In the genomic region with DNA sequence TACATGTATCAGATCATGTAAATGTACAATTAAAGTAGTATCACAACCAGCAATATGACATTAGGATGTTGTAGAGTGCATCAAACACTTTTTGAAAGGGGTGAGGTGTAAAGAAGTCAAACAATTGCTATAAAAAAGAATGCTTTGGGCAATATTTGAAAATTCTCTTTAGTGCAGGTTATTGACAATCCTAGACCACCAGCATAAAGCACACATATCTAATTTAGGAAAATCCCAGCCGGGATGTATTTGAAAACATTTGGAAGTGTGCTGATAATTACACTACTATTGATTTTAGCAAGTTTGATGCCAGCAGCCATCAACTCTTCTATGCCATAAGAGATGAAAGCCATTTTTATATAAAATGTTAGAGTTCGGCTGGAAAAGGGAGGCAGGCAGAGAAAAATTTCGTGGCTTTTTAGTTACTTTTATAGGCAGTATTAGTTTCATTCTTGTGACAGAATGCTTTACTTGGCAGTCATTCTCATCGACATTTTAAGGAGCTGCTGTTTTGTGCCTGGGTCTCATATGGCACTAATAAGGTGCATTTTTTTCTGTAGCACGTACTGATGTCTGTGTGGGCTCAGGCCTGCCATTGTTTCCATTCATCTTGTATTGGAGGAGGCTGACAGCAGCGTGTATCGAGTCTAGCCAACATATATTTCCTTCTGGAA, we compare ENCODE assay signal across 15 cellular contexts.
DNase-seq lines count a peak whose midpoint lies in the region; ATAC-seq and TF ChIP-seq lines count a peak whose summit lies in the region.
"Had no signal": no experiment of that assay in that cellular context is flagged by ENCODE, and none has a peak within 500 bp of the region (broad histone marks: within the 10 kb centered on the region; RNA-seq: fewer than 3 reads in every experiment).

No MANE protein-coding gene starts in this region.

- no peak overlapping the region for H2AFZ ChIP-seq in IMR-90 (replicated peaks; ENCODE audit: low read length, poor library complexity)

- TF ChIP-seq POLR2A in IMR-90 (IDR thresholded peaks at IDR 0.05; ENCODE audit: low read depth, low read length) = no peak
- TF ChIP-seq POLR2A in body of pancreas (IDR thresholded peaks at IDR 0.05) = no peak

- peaks cover 34% of the 10 kb centered on the region for H3K36me3 ChIP-seq in IMR-90 (ENCODE audit: control insufficient read depth, insufficient read depth, low read length)
- H3K36me3 ChIP-seq in body of pancreas (replicated peaks in 1 of 2; ENCODE audit: insufficient read depth in 1 of 2, low read depth in 2 of 2) = peaks cover 0 to 2% of the 10 kb centered on the region in 2 donors
- H3K36me3 ChIP-seq in subcutaneous abdominal adipose tissue (ENCODE audit: control insufficient read depth in 5 of 5, insufficient read depth in 5 of 5, low read length in 5 of 5) = peaks cover 14 to 24% (median 19%) of the 10 kb centered on the region in 5 donors
- H3K36me3 ChIP-seq: ovary had no signal

- TF ChIP-seq CTCF in IMR-90 (conservative IDR thresholded peaks at IDR 0.05; ENCODE audit: low read depth, low read length) (no peak), body of pancreas (IDR thresholded peaks at IDR 0.05) (no peak), mesothelial cell of epicardium (IDR thresholded peaks at IDR 0.05; ENCODE audit: unreplicated experiment) (no peak)

- H3K9me1 ChIP-seq in IMR-90 (ENCODE audit: insufficient read depth, low read length) = peaks cover 26% of the 10 kb centered on the region

- no peak overlapping the region for H3K23ac ChIP-seq in IMR-90 (ENCODE audit: low read depth, low read length)

- BruUV-seq in IMR-90 (replicated peaks; lab: Mats Ljungman, UMichigan) = no TSS peak

- in situ Hi-C loops in IMR-90 (cut with MboI; ENCODE audit: low sequenced_read_pairs) = no loop called here

- H3K4me3 ChIP-seq in IMR-90 (ENCODE audit: insufficient read depth, low read depth, low read length) (no peak overlapping the region), body of pancreas (no peak overlapping the region), subcutaneous abdominal adipose tissue (ENCODE audit: low read depth in 1 of 5, low read length in 5 of 5) (no peak overlapping the region)
- H3K4me3 ChIP-seq: ovary had no signal

- 80% methylated on average over 2 of the region's 7 CpGs; no CpG with 5 or more reads in 1 of the 2 experiments for WGBS in IMR-90 (ENCODE audit: extremely low coverage in 2 of 2, insufficient read length in 1 of 2), 2 experiments
- 56 to 60% methylated on average over 7 of the region's 7 CpGs for WGBS in body of pancreas, 2 donors

- CTCF ChIA-PET in IMR-90 (lab: Yijun Ruan, JAX) = no interaction called here

- H3K27me3 ChIP-seq in IMR-90 (ENCODE audit: control insufficient read depth, insufficient read depth, low read length) (no peaks in the 10 kb centered on the region), body of pancreas (no peaks in the 10 kb centered on the region), subcutaneous abdominal adipose tissue (ENCODE audit: control insufficient read depth in 5 of 5, insufficient read depth in 4 of 5, low read length in 5 of 5) (no peaks in the 10 kb centered on the region)
- H3K27me3 ChIP-seq: ovary had no signal

- dilution Hi-C loops in IMR-90 (cut with HindIII; ENCODE audit: low sequenced_read_pairs, unreplicated experiment) = no loop called here

- H3K9me3 ChIP-seq in IMR-90 (ENCODE audit: control insufficient read depth, insufficient read depth, low read length) (no peaks in the 10 kb centered on the region), body of pancreas (no peaks in the 10 kb centered on the region), subcutaneous abdominal adipose tissue (ENCODE audit: control insufficient read depth in 5 of 5, low read length in 5 of 5) (no peaks in the 10 kb centered on the region)
- H3K9me3 ChIP-seq: ovary had no signal

- H2BK120ac ChIP-seq in IMR-90 (ENCODE audit: low read depth, low read length) = no peak overlapping the region

- peak overlapping the region; percentile 5; the same call in 1 of the 2 replicates for H3K14ac ChIP-seq in IMR-90 (replicated peaks; ENCODE audit: low read depth, low read length)

- no peak overlapping the region for H2BK15ac ChIP-seq in IMR-90 (ENCODE audit: low read depth, low read length)

- H3K9me3 Mint-ChIP-seq in mesothelial cell of epicardium = no peaks in the 10 kb centered on the region
- no peaks in the 10 kb centered on the region for H3K9me3 Mint-ChIP-seq in immature natural killer cell

- H2BK20ac ChIP-seq in IMR-90 (ENCODE audit: low read depth, low read length) = no peak overlapping the region

- H3K36me3 Mint-ChIP-seq in mesothelial cell of epicardium (peaks cover 4% of the 10 kb centered on the region), immature natural killer cell (peaks cover 0 to 19% (median 4%) of the 10 kb centered on the region in 3 donors)

- TF ChIP-seq RAD21 in IMR-90 (IDR thresholded peaks at IDR 0.05; ENCODE audit: low read length) = no peak

- no peak overlapping the region for H4K5ac ChIP-seq in IMR-90 (ENCODE audit: low read depth, low read length)

- POLR2A ChIA-PET in IMR-90 (lab: Charles Lee; ENCODE audit: unreplicated experiment) = interaction anchor here (0.7 kb wide), 1 partner anchor 9 kb away, joined by 3 read pairs; no protein-coding TSS in a partner anchor

- no peaks in the 10 kb centered on the region for H3K27me3 Mint-ChIP-seq in mesothelial cell of epicardium (ENCODE audit: low read depth)
- peaks cover 0 to 3% (median 2%) of the 10 kb centered on the region in 3 donors for H3K27me3 Mint-ChIP-seq in immature natural killer cell (ENCODE audit: low read depth in 3 of 3)

- H3K27ac Mint-ChIP-seq in mesothelial cell of epicardium (peak overlapping the region; percentile 67), immature natural killer cell (no peak overlapping the region)

- peak overlapping the region; percentile 58; the same call in 1 of the 2 replicates for H3K4me2 ChIP-seq in IMR-90 (ENCODE audit: low read depth, low read length)

- intact Hi-C loops in IMR-90 (cut with micrococcal nuclease) (no loop called here), body of pancreas (cut with DNase I) (no loop called here)

- H3K4ac ChIP-seq in IMR-90 (ENCODE audit: low read depth, low read length) = no peak overlapping the region

- DNase-seq in IMR-90 (no peak), body of pancreas (no peak), mesothelial cell of epicardium (ENCODE audit: low spot score in 2 of 2, unreplicated experiment in 2 of 2) (no peak), NCI-H1694 treated with DMSO at 0.1 percent for 48 hours (lab: John Stamatoyannopoulos, UW) (no peak), immature natural killer cell (no peak), MV-4-11 (lab: John Stamatoyannopoulos, UW) (no peak)
- DNase-seq: activated CD4-positive, alpha-beta T cell treated with anti-CD3 and anti-CD28 coated beads for 48 hours; activated naive CD4-positive, alpha-beta T cell treated with anti-CD3 and anti-CD28 coated beads, Interleukin-2, amount 50 U/mL, for 16 hours; NCI-H1417 treated with DMSO at 0.1 percent for 48 hours; NCI-H446; ovary; T1000 had no signal

- no peak overlapping the region for H4K91ac ChIP-seq in IMR-90 (ENCODE audit: insufficient read depth, low read depth, low read length)

- no peak overlapping the region for H3K18ac ChIP-seq in IMR-90 (ENCODE audit: low read depth, low read length)

- H3K4me3 Mint-ChIP-seq in mesothelial cell of epicardium = no peak overlapping the region
- no peak overlapping the region for H3K4me3 Mint-ChIP-seq in immature natural killer cell

- H3K27ac ChIP-seq in IMR-90 (ENCODE audit: insufficient read depth, low read length) = no peak overlapping the region
- H3K27ac ChIP-seq in body of pancreas = peak overlapping the region in 3 of 4 donors; percentile 4 to 99 (median 18)
- peak overlapping the region; percentile 18 for H3K27ac ChIP-seq in subcutaneous abdominal adipose tissue (ENCODE audit: low read depth, low read length)
- H3K27ac ChIP-seq: HL-60, ovary had no signal

- H3K9ac ChIP-seq in IMR-90 (ENCODE audit: low read depth, low read length) (no peak overlapping the region), subcutaneous abdominal adipose tissue (ENCODE audit: low read length in 5 of 5) (no peak overlapping the region)

- ATAC-seq in IMR-90 (ENCODE audit: low read depth) (no peak), body of pancreas (no peak), GM19035 (IDR thresholded peaks at IDR 0.05; ENCODE audit: unreplicated experiment) (no peak)

- H2AK9ac ChIP-seq in IMR-90 (replicated peaks; ENCODE audit: low read depth, low read length, poor library complexity) = no peak overlapping the region

- peaks cover 10% of the 10 kb centered on the region; the same call in 1 of the 2 replicates for H4K20me1 ChIP-seq in IMR-90 (ENCODE audit: insufficient read depth, low read length)

- H3K79me1 ChIP-seq in IMR-90 (ENCODE audit: low read depth in 1 of 2, low read length in 2 of 2) = peaks cover 20 to 66% of the 10 kb centered on the region in 2 experiments

- H3K4me1 ChIP-seq in IMR-90 (ENCODE audit: control insufficient read depth, insufficient read depth, low read length) = peaks cover 17% of the 10 kb centered on the region
- peaks cover 69% of the 10 kb centered on the region for H3K4me1 ChIP-seq in body of pancreas
- H3K4me1 ChIP-seq in subcutaneous abdominal adipose tissue (ENCODE audit: control insufficient read depth in 5 of 5, insufficient read depth in 5 of 5, low read length in 5 of 5) = peaks cover 0 to 16% (median 12%) of the 10 kb centered on the region in 5 donors

- H2BK5ac ChIP-seq in IMR-90 (ENCODE audit: low read depth, low read length, poor library complexity, severe bottlenecking) = peak overlapping the region; percentile 47

- peak overlapping the region in 1 of 2 experiments; percentile 28; a peak in 1 of 4 replicates for H4K8ac ChIP-seq in IMR-90 (ENCODE audit: low read depth in 2 of 2, low read length in 2 of 2)

- H3K4me1 Mint-ChIP-seq in mesothelial cell of epicardium = peaks cover 32% of the 10 kb centered on the region
- no peaks in the 10 kb centered on the region for H3K4me1 Mint-ChIP-seq in immature natural killer cell

- H3K56ac ChIP-seq in IMR-90 (ENCODE audit: extremely low read depth, insufficient read depth, low read length) = no peak overlapping the region

- no peak overlapping the region for H2AK5ac ChIP-seq in IMR-90 (ENCODE audit: low read depth, low read length)

TF ChIP-seq in IMR-90, 13 proteins besides CTCF, POLR2A, EP300 and RAD21 (continues in another document):
- TF ChIP-seq, protein P1, sequence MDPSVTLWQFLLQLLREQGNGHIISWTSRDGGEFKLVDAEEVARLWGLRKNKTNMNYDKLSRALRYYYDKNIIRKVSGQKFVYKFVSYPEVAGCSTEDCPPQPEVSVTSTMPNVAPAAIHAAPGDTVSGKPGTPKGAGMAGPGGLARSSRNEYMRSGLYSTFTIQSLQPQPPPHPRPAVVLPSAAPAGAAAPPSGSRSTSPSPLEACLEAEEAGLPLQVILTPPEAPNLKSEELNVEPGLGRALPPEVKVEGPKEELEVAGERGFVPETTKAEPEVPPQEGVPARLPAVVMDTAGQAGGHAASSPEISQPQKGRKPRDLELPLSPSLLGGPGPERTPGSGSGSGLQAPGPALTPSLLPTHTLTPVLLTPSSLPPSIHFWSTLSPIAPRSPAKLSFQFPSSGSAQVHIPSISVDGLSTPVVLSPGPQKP (IDR thresholded peaks at IDR 0.05; ENCODE audit: borderline replicate concordance, low read depth, low read length) = no peak
- no peak for TF ChIP-seq MAZ (IDR thresholded peaks at IDR 0.05; ENCODE audit: borderline replicate concordance, low read depth, low read length)
